17 cellular contexts compared by ENCODE assay signal in genomic region chr9:69606089-69606488, GRCh38.
DNase-seq lines count a peak whose midpoint lies in the region; ATAC-seq and TF ChIP-seq lines count a peak whose summit lies in the region.
"Had no signal": no experiment of that assay in that cellular context is flagged by ENCODE, and none has a peak within 500 bp of the region (broad histone marks: within the 10 kb centered on the region; RNA-seq: fewer than 3 reads in every experiment).

No MANE protein-coding gene starts in this region.

- peak overlapping the region; percentile 46 for H3K27ac ChIP-seq in skeletal muscle tissue (ENCODE audit: low read depth, low read length)
- H3K27ac ChIP-seq: C4-2B had no signal

- no peak for ATAC-seq in HG02852 (IDR thresholded peaks at IDR 0.05; ENCODE audit: unreplicated experiment)
- ATAC-seq: CD8-positive, alpha-beta T cell; GM12878; GM23338; HCT116 had no signal

- no peaks in the 10 kb centered on the region for H3F3A ChIP-seq in Loucy (ENCODE audit: low read depth)

- peak; percentile 23; the same call in 1 of the 2 replicates for TF ChIP-seq CTCF in Loucy (conservative IDR thresholded peaks at IDR 0.05; ENCODE audit: low read length)

- H3K79me2 ChIP-seq in Loucy (ENCODE audit: insufficient read depth, low read length) = no peaks in the 10 kb centered on the region

- H3K4me2 ChIP-seq in Loucy (ENCODE audit: low read depth, low read length, poor library complexity, severe bottlenecking) = no peak overlapping the region
- H3K4me2 ChIP-seq: GM23338 had no signal

- no peak overlapping the region for H3K9ac ChIP-seq in Loucy (ENCODE audit: low read depth, low read length, poor library complexity, severe bottlenecking)
- H3K9ac ChIP-seq in skeletal muscle tissue (ENCODE audit: low read depth in 1 of 3, low read length in 3 of 3) = no peak overlapping the region

- H3K27me3 ChIP-seq in Loucy (ENCODE audit: insufficient read depth, low read length, poor library complexity, severe bottlenecking) = no peaks in the 10 kb centered on the region
- H3K27me3 ChIP-seq in skeletal muscle tissue (ENCODE audit: control insufficient read depth in 3 of 3, insufficient read depth in 3 of 3, low read length in 3 of 3) = no peaks in the 10 kb centered on the region

- H3K36me3 ChIP-seq in Loucy (ENCODE audit: insufficient read depth, low read length) = no peaks in the 10 kb centered on the region
- no peaks in the 10 kb centered on the region for H3K36me3 ChIP-seq in skeletal muscle tissue (ENCODE audit: control insufficient read depth in 3 of 3, insufficient read depth in 3 of 3, low read length in 3 of 3)

- H3K4me3 ChIP-seq in Loucy (ENCODE audit: low read length, poor library complexity, severe bottlenecking) = no peak overlapping the region
- H3K4me3 ChIP-seq in skeletal muscle tissue (ENCODE audit: low read length in 3 of 3) = peak overlapping the region in 1 of 3 donors; percentile 49
- H3K4me3 ChIP-seq: GM12878, GM23338 had no signal

- no peaks in the 10 kb centered on the region for H4K20me1 ChIP-seq in Loucy (ENCODE audit: insufficient read depth, low read length, poor library complexity, severe bottlenecking)

- no peaks in the 10 kb centered on the region for H3K9me2 ChIP-seq in Loucy (replicated peaks; ENCODE audit: low read depth, low read length)

- H2AFZ ChIP-seq in Loucy (ENCODE audit: low read length) = no peak overlapping the region
- H2AFZ ChIP-seq: GM23338 had no signal

- no peaks in the 10 kb centered on the region for H3K9me3 ChIP-seq in Loucy (ENCODE audit: insufficient read depth, low read depth, low read length)
- no peaks in the 10 kb centered on the region for H3K9me3 ChIP-seq in skeletal muscle tissue (ENCODE audit: control insufficient read depth in 3 of 3, low read length in 3 of 3)
- H3K9me3 ChIP-seq: Caco-2 had no signal

- DNase-seq in RPMI8226 (peak; percentile 19), cerebellar cortex (ENCODE audit: low spot score) (no peak), DMS53 treated with DMSO at 0.1 percent for 48 hours (lab: John Stamatoyannopoulos, UW; ENCODE audit: unreplicated experiment) (no peak)
- DNase-seq: Caco-2; CD4-positive, CD25-positive, alpha-beta regulatory T cell; CD8-positive, alpha-beta T cell; DMS79; EL; GDM1; H9 had no signal

- H3K4me1 ChIP-seq in Loucy (ENCODE audit: insufficient read depth, low read length, poor library complexity, severe bottlenecking) (peaks cover 23% of the 10 kb centered on the region), skeletal muscle tissue (ENCODE audit: control insufficient read depth in 3 of 3, insufficient read depth in 3 of 3, low read length in 3 of 3) (peaks cover 3 to 11% (median 9%) of the 10 kb centered on the region in 3 donors)
- H3K4me1 ChIP-seq: Caco-2 had no signal
